Comparison of ENCODE assay signal across 13 cellular contexts in genomic region chr12:108297895-108298760, GRCh38. TPM values are rescaled to one million over a fixed set of nuclear protein-coding genes. Genes with fewer than 3 reads are reported as not detected.
DNase-seq lines count a peak whose midpoint lies in the region; ATAC-seq and TF ChIP-seq lines count a peak whose summit lies in the region.
"Had no signal": no experiment of that assay in that cellular context is flagged by ENCODE, and none has a peak within 500 bp of the region (broad histone marks: within the 10 kb centered on the region; RNA-seq: fewer than 3 reads in every experiment).

No MANE protein-coding gene starts in this region.

- TF ChIP-seq POLR2A in GM18505 (IDR thresholded peaks at IDR 0.05; ENCODE audit: borderline replicate concordance, extremely low read depth, insufficient read depth, insufficient read length) (no peak), sigmoid colon (IDR thresholded peaks at IDR 0.05) (no peak)

- ATAC-seq in GM18505 (IDR thresholded peaks at IDR 0.05; ENCODE audit: unreplicated experiment) (peak; percentile 70), HG03565 (IDR thresholded peaks at IDR 0.05; ENCODE audit: unreplicated experiment) (peak; percentile 59)
- ATAC-seq: Panc1 had no signal

- no peaks in the 10 kb centered on the region for H3K9me3 ChIP-seq in sigmoid colon
- H3K9me3 ChIP-seq: right lobe of liver had no signal

- intact Hi-C loops in sigmoid colon (cut with DNase I), result no loop called here

- no peaks in the 10 kb centered on the region for H3K36me3 ChIP-seq in sigmoid colon
- H3K36me3 ChIP-seq: right lobe of liver had no signal

- no peak overlapping the region for H3K4me3 ChIP-seq in sigmoid colon
- no peak overlapping the region for H3K4me3 ChIP-seq in coronary artery
- H3K4me3 ChIP-seq: right lobe of liver had no signal

- DNase-seq in GM20000 (ENCODE audit: low spot score) (peak; percentile 28), sigmoid colon (peak; percentile 5), coronary artery (ENCODE audit: low spot score) (no peak), NCI-H2196 treated with DMSO at 0.1 percent for 48 hours (lab: John Stamatoyannopoulos, UW; ENCODE audit: unreplicated experiment) (no peak), SHP77 treated with DMSO at 0.1 percent for 48 hours (lab: John Stamatoyannopoulos, UW) (no peak)
- DNase-seq: IMR-90, midbrain, NCI-H2107, right lobe of liver had no signal

- peaks cover 0 to 9% (median 1%) of the 10 kb centered on the region in 4 donors for H3K4me1 ChIP-seq in sigmoid colon
- H3K4me1 ChIP-seq: right lobe of liver had no signal

- 63 to 77% methylated on average over 6 of the region's 6 CpGs for whole genome bisulfite sequencing in sigmoid colon, 2 donors

- H3K27me3 ChIP-seq in sigmoid colon, result no peaks in the 10 kb centered on the region
- H3K27me3 ChIP-seq: right lobe of liver had no signal

- TF ChIP-seq EP300 in sigmoid colon (IDR thresholded peaks at IDR 0.05), result no peak

- TF ChIP-seq CTCF in GM20000 (IDR thresholded peaks at IDR 0.05; ENCODE audit: extremely low read depth, missing control alignments) (no peak), sigmoid colon (IDR thresholded peaks at IDR 0.05) (no peak), coronary artery (IDR thresholded peaks at IDR 0.05) (no peak)

- H3K27ac ChIP-seq in sigmoid colon, result no peak overlapping the region
- peak overlapping the region in 1 of 2 donors; percentile 27 for H3K27ac ChIP-seq in coronary artery
- H3K27ac ChIP-seq: right lobe of liver had no signal

RNA-seq across cellular contexts. Expression of gene CMKLR1, which starts 41.0 kb away (rescaled TPM):
- 10 to 100 TPM in 3 of 4 donors, 1 to 10 TPM in 1; 10.0 to 14.8 (median 12.0) TPM for total RNA-seq in sigmoid colon
- polyA plus RNA-seq in sigmoid colon, result 1 to 10 TPM; 3.0 to 8.8 (median 6.5) TPM
- total RNA-seq: IMR-90; T-helper 2 cell treated with Interferon-gamma antibody and Interleukin-4, amounts not matched to agents 100 ng/mL and 5 ng/mL, for 36 hours had no signal
- polyA plus RNA-seq: IMR-90 had no signal

Comparison
In these comparisons a context has a peak if more than half of its experiments do, and no peak if none do; other contexts are left out.
1. DNase-seq: peak in GM20000 (single experiment) and sigmoid colon (single experiment); none in coronary artery (single experiment), NCI-H2196 treated with DMSO at 0.1 percent for 48 hours (single experiment) and SHP77 treated with DMSO at 0.1 percent for 48 hours (single experiment).